6 cellular contexts compared by ENCODE assay signal in genomic region chr1:207049514-207049913, GRCh38.
DNase-seq lines count a peak whose midpoint lies in the region; ATAC-seq lines count a peak whose summit lies in the region.

No MANE protein-coding gene starts in this region.

- H3K9me3 Mint-ChIP-seq in stimulated activated naive CD8-positive, alpha-beta T cell treated with anti-CD3 and anti-CD28 coated beads, Interleukin-15, Interleukin-2, amounts not matched to agents 100 ng/mL and 50 ng/mL, for 24 hours = no peaks in the 10 kb centered on the region

- H3K27me3 Mint-ChIP-seq in stimulated activated naive CD8-positive, alpha-beta T cell treated with anti-CD3 and anti-CD28 coated beads, Interleukin-15, Interleukin-2, amounts not matched to agents 100 ng/mL and 50 ng/mL, for 24 hours = no peaks in the 10 kb centered on the region

- peaks cover 78% of the 10 kb centered on the region for H3K4me1 Mint-ChIP-seq in stimulated activated naive CD8-positive, alpha-beta T cell treated with anti-CD3 and anti-CD28 coated beads, Interleukin-15, Interleukin-2, amounts not matched to agents 100 ng/mL and 50 ng/mL, for 24 hours (ENCODE audit: low read depth)

- H3K27ac Mint-ChIP-seq in stimulated activated naive CD8-positive, alpha-beta T cell treated with anti-CD3 and anti-CD28 coated beads, Interleukin-15, Interleukin-2, amounts not matched to agents 100 ng/mL and 50 ng/mL, for 24 hours = peak overlapping the region; percentile 63

- peaks cover 45% of the 10 kb centered on the region for H3K36me3 Mint-ChIP-seq in stimulated activated naive CD8-positive, alpha-beta T cell treated with anti-CD3 and anti-CD28 coated beads, Interleukin-15, Interleukin-2, amounts not matched to agents 100 ng/mL and 50 ng/mL, for 24 hours (ENCODE audit: low read depth)

- H3K4me3 ChIP-seq in iPS-11a (ENCODE audit: low read depth, low read length) = peak overlapping the region; percentile 92

- DNase-seq in stimulated activated naive CD8-positive, alpha-beta T cell treated with anti-CD3 and anti-CD28 coated beads, Interleukin-15, Interleukin-2, amounts not matched to agents 100 U/mL and 50 U/mL, for 24 hours = no peak
- DNase-seq in NOMO-1 treated with DMSO at 0.1 percent for 48 hours (lab: John Stamatoyannopoulos, UW; ENCODE audit: unreplicated experiment) = no peak
- no peak for DNase-seq in stimulated activated naive CD4-positive, alpha-beta T cell treated with Interleukin-2 at 50 U/mL for 16 hours (lab: John Stamatoyannopoulos, UW)

- peak overlapping the region; percentile 99 for H3K4me3 Mint-ChIP-seq in stimulated activated naive CD8-positive, alpha-beta T cell treated with anti-CD3 and anti-CD28 coated beads, Interleukin-15, Interleukin-2, amounts not matched to agents 100 ng/mL and 50 ng/mL, for 24 hours

- no peak for ATAC-seq in stimulated activated naive CD8-positive, alpha-beta T cell treated with anti-CD3 and anti-CD28 coated beads, Interleukin-15, Interleukin-2, amounts not matched to agents 100 U/mL and 50 U/mL, for 24 hours
- ATAC-seq in HG03175 (IDR thresholded peaks at IDR 0.05; ENCODE audit: unreplicated experiment) = no peak
